1 cellular context compared by ENCODE assay signal in the genomic region with DNA sequence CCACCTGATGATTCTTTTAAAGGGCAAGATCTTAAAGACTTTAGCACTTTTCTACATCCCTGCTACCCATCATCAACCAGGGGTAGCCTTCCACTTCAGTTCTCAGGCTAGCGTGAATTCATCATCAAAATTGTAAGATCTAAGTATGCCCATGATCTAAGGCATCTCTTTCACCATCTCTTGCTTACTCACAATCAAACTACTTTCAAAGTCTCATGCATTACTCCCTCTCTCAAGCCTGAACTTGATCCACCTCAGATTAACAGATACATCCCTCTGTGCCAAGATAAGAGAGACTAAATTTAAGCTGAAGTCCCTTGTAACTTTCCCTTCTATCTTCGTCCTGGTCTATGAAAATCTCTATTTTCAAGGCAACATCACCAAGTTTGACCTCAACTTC.
TF ChIP-seq lines count a peak whose summit lies in the region.

No MANE protein-coding gene starts in this region.

TF ChIP-seq in GM23338, 12 proteins besides CTCF, POLR2A, EP300 and RAD21:
- TF ChIP-seq EZH2phosphoT487 (IDR thresholded peaks at IDR 0.05; ENCODE audit: unreplicated experiment) (no peak), JUNB (IDR thresholded peaks at IDR 0.05; ENCODE audit: unreplicated experiment) (no peak), EZH2 (IDR thresholded peaks at IDR 0.05; ENCODE audit: low read depth, unreplicated experiment) (no peak), CREB1 (CRISPR knock-in tag; IDR thresholded peaks at IDR 0.05; ENCODE audit: low read depth) (no peak), ZNF114 (CRISPR knock-in tag; IDR thresholded peaks at IDR 0.05) (no peak), POLR2AphosphoS5 (IDR thresholded peaks at IDR 0.05; ENCODE audit: low read depth) (no peak), NANOG (IDR thresholded peaks at IDR 0.05; ENCODE audit: borderline replicate concordance) (no peak), STAT1 (IDR thresholded peaks at IDR 0.05; ENCODE audit: unreplicated experiment) (no peak)
- TF ChIP-seq, protein P1, sequence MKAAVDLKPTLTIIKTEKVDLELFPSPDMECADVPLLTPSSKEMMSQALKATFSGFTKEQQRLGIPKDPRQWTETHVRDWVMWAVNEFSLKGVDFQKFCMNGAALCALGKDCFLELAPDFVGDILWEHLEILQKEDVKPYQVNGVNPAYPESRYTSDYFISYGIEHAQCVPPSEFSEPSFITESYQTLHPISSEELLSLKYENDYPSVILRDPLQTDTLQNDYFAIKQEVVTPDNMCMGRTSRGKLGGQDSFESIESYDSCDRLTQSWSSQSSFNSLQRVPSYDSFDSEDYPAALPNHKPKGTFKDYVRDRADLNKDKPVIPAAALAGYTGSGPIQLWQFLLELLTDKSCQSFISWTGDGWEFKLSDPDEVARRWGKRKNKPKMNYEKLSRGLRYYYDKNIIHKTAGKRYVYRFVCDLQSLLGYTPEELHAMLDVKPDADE (IDR thresholded peaks at IDR 0.05), result no peak
- TF ChIP-seq, protein P2, sequence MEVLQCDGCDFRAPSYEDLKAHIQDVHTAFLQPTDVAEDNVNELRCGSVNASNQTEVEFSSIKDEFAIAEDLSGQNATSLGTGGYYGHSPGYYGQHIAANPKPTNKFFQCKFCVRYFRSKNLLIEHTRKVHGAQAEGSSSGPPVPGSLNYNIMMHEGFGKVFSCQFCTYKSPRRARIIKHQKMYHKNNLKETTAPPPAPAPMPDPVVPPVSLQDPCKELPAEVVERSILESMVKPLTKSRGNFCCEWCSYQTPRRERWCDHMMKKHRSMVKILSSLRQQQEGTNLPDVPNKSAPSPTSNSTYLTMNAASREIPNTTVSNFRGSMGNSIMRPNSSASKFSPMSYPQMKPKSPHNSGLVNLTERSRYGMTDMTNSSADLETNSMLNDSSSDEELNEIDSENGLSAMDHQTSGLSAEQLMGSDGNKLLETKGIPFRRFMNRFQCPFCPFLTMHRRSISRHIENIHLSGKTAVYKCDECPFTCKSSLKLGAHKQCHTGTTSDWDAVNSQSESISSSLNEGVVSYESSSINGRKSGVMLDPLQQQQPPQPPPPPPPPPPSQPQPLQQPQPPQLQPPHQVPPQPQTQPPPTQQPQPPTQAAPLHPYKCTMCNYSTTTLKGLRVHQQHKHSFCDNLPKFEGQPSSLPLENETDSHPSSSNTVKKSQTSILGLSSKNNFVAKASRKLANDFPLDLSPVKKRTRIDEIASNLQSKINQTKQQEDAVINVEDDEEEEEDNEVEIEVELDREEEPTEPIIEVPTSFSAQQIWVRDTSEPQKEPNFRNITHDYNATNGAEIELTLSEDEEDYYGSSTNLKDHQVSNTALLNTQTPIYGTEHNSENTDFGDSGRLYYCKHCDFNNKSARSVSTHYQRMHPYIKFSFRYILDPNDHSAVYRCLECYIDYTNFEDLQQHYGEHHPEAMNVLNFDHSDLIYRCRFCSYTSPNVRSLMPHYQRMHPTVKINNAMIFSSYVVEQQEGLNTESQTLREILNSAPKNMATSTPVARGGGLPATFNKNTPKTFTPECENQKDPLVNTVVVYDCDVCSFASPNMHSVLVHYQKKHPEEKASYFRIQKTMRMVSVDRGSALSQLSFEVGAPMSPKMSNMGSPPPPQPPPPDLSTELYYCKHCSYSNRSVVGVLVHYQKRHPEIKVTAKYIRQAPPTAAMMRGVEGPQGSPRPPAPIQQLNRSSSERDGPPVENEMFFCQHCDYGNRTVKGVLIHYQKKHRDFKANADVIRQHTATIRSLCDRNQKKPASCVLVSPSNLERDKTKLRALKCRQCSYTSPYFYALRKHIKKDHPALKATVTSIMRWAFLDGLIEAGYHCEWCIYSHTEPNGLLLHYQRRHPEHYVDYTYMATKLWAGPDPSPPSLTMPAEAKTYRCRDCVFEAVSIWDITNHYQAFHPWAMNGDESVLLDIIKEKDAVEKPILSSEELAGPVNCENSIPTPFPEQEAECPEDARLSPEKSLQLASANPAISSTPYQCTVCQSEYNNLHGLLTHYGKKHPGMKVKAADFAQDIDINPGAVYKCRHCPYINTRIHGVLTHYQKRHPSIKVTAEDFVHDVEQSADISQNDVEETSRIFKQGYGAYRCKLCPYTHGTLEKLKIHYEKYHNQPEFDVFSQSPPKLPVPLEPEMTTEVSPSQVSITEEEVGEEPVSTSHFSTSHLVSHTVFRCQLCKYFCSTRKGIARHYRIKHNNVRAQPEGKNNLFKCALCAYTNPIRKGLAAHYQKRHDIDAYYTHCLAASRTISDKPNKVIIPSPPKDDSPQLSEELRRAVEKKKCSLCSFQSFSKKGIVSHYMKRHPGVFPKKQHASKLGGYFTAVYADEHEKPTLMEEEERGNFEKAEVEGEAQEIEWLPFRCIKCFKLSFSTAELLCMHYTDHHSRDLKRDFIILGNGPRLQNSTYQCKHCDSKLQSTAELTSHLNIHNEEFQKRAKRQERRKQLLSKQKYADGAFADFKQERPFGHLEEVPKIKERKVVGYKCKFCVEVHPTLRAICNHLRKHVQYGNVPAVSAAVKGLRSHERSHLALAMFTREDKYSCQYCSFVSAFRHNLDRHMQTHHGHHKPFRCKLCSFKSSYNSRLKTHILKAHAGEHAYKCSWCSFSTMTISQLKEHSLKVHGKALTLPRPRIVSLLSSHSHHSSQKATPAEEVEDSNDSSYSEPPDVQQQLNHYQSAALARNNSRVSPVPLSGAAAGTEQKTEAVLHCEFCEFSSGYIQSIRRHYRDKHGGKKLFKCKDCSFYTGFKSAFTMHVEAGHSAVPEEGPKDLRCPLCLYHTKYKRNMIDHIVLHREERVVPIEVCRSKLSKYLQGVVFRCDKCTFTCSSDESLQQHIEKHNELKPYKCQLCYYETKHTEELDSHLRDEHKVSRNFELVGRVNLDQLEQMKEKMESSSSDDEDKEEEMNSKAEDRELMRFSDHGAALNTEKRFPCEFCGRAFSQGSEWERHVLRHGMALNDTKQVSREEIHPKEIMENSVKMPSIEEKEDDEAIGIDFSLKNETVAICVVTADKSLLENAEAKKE (CRISPR knock-in tag; IDR thresholded peaks at IDR 0.05), result no peak
